Comparison of ENCODE assay signal across 7 cellular contexts in genomic region chr7:76316984-76317781, GRCh38. TPM values are rescaled to one million over a fixed set of nuclear protein-coding genes. Genes with fewer than 3 reads are reported as not detected.
DNase-seq lines count a peak whose midpoint lies in the region; ATAC-seq, FAIRE-seq and TF ChIP-seq lines count a peak whose summit lies in the region.

No MANE protein-coding gene starts in this region.

- H3K36me3 ChIP-seq in IMR-90 (ENCODE audit: control insufficient read depth, insufficient read depth, low read length) (0 out of 2 replicates have a peak, but pooled peaks cover 5% of the 10 kb centered on the region), kidney (ENCODE audit: control insufficient read depth in 1 of 2, insufficient read depth in 2 of 2, low read length in 2 of 2) (no peaks in the 10 kb centered on the region)

- H3K79me1 ChIP-seq in IMR-90 (ENCODE audit: low read depth in 1 of 2, low read length in 2 of 2), result peaks cover 10 to 35% of the 10 kb centered on the region in 2 experiments

- H3K4me2 ChIP-seq in IMR-90 (ENCODE audit: low read depth, low read length), result peak overlapping the region; percentile 87

- peak overlapping the region; percentile 21; the same call in 1 of the 3 replicates for H2BK15ac ChIP-seq in IMR-90 (ENCODE audit: low read depth, low read length)

- peaks cover 8% of the 10 kb centered on the region for H3K4me1 ChIP-seq in IMR-90 (ENCODE audit: control insufficient read depth, insufficient read depth, low read length)
- peaks cover 4 to 12% of the 10 kb centered on the region in 2 donors for H3K4me1 ChIP-seq in kidney (ENCODE audit: control insufficient read depth in 1 of 2, insufficient read depth in 1 of 2, low read depth in 1 of 2, low read length in 2 of 2)

- in situ Hi-C loops in IMR-90 (cut with MboI; ENCODE audit: low sequenced_read_pairs), result no loop called here

- peak overlapping the region; percentile 95 for H2AFZ ChIP-seq in IMR-90 (replicated peaks; ENCODE audit: low read length, poor library complexity)

- ATAC-seq in IMR-90 (ENCODE audit: low read depth), result no peak

- H3K23ac ChIP-seq in IMR-90 (ENCODE audit: low read depth, low read length), result peak overlapping the region; percentile 68

- TF ChIP-seq CTCF in IMR-90 (conservative IDR thresholded peaks at IDR 0.05; ENCODE audit: low read depth, low read length) (no peak), kidney (IDR thresholded peaks at IDR 0.05; ENCODE audit: borderline replicate concordance, extremely low read depth, insufficient read depth) (no peak)

- peak overlapping the region; percentile 69; the same call in 1 of the 2 replicates for H3K56ac ChIP-seq in IMR-90 (ENCODE audit: extremely low read depth, insufficient read depth, low read length)

- peak overlapping the region; percentile 98 for H3K4ac ChIP-seq in IMR-90 (ENCODE audit: low read depth, low read length)

- no peak for TF ChIP-seq RAD21 in IMR-90 (IDR thresholded peaks at IDR 0.05; ENCODE audit: low read length)

- peak overlapping the region; percentile 86 for H4K5ac ChIP-seq in IMR-90 (ENCODE audit: low read depth, low read length)

- H3K36me3 Mint-ChIP-seq in activated naive CD8-positive, alpha-beta T cell treated with anti-CD3 and anti-CD28 coated beads for 36 hours, result peaks cover 10% of the 10 kb centered on the region

- DNase-seq in IMR-90, result no peak
- no peak for DNase-seq in activated naive CD8-positive, alpha-beta T cell treated with anti-CD3 and anti-CD28 coated beads for 36 hours
- DNase-seq in kidney, result peak; percentile 72
- DNase-seq in substantia nigra (lab: John Stamatoyannopoulos, UW), result peak in 1 of 49 donors; percentile 63
- no peak for DNase-seq in HK-2 (ENCODE audit: unreplicated experiment)
- DNase-seq in inferior parietal cortex (ENCODE audit: extremely low spot score), result no peak
- no peak for DNase-seq in NCI-H526 (lab: John Stamatoyannopoulos, UW)

- no peaks in the 10 kb centered on the region for H3K27me3 Mint-ChIP-seq in activated naive CD8-positive, alpha-beta T cell treated with anti-CD3 and anti-CD28 coated beads for 36 hours

- no peaks in the 10 kb centered on the region for H3K9me3 Mint-ChIP-seq in activated naive CD8-positive, alpha-beta T cell treated with anti-CD3 and anti-CD28 coated beads for 36 hours

- peak overlapping the region; percentile 97 for H2AK5ac ChIP-seq in IMR-90 (ENCODE audit: low read depth, low read length)

- no TSS peak for BruUV-seq in IMR-90 (replicated peaks; lab: Mats Ljungman, UMichigan)

- peak overlapping the region; percentile 63 to 98 for H4K8ac ChIP-seq in IMR-90 (ENCODE audit: low read depth in 2 of 2, low read length in 2 of 2)

- H4K91ac ChIP-seq in IMR-90 (ENCODE audit: insufficient read depth, low read depth, low read length), result peak overlapping the region; percentile 77

- dilution Hi-C loops in IMR-90 (cut with HindIII; ENCODE audit: low sequenced_read_pairs, unreplicated experiment), result no loop called here

- H2AK9ac ChIP-seq in IMR-90 (replicated peaks; ENCODE audit: low read depth, low read length, poor library complexity), result peak overlapping the region; percentile 98

- no peak for TF ChIP-seq POLR2A in IMR-90 (IDR thresholded peaks at IDR 0.05; ENCODE audit: low read depth, low read length)

- H3K4me3 ChIP-seq in IMR-90 (ENCODE audit: insufficient read depth, low read depth, low read length) (peak overlapping the region; percentile 44), kidney (ENCODE audit: low read length in 2 of 2) (peak overlapping the region; percentile 69 to 76)

- peak overlapping the region; percentile 82 for H2BK120ac ChIP-seq in IMR-90 (ENCODE audit: low read depth, low read length)

- peak overlapping the region; percentile 95 for H3K14ac ChIP-seq in IMR-90 (replicated peaks; ENCODE audit: low read depth, low read length)

- peak overlapping the region; percentile 50 for H2BK20ac ChIP-seq in IMR-90 (ENCODE audit: low read depth, low read length)

- no peaks in the 10 kb centered on the region for H3K27me3 ChIP-seq in IMR-90 (ENCODE audit: control insufficient read depth, insufficient read depth, low read length)

- peak overlapping the region; percentile 84 for H3K4me3 Mint-ChIP-seq in activated naive CD8-positive, alpha-beta T cell treated with anti-CD3 and anti-CD28 coated beads for 36 hours

- no peak for FAIRE-seq in kidney (lab: Jason Lieb, UNC)

- H3K9me3 ChIP-seq in IMR-90 (ENCODE audit: control insufficient read depth, insufficient read depth, low read length), result no peaks in the 10 kb centered on the region
- H3K9me3 ChIP-seq in kidney (ENCODE audit: control insufficient read depth in 1 of 2, low read length in 2 of 2), result no peaks in the 10 kb centered on the region

- H3K4me1 Mint-ChIP-seq in activated naive CD8-positive, alpha-beta T cell treated with anti-CD3 and anti-CD28 coated beads for 36 hours, result peaks cover 24% of the 10 kb centered on the region

- peaks cover 5% of the 10 kb centered on the region; the same call in 1 of the 2 replicates for H3K9me1 ChIP-seq in IMR-90 (ENCODE audit: insufficient read depth, low read length)

- CTCF ChIA-PET in IMR-90 (lab: Yijun Ruan, JAX), result interaction anchor here (1.0 kb wide), 2 partner anchors 10 to 139 kb away, joined by 5 read pairs; no protein-coding TSS in a partner anchor

- H2BK5ac ChIP-seq in IMR-90 (ENCODE audit: low read depth, low read length, poor library complexity, severe bottlenecking), result peak overlapping the region; percentile 76

- H3K27ac Mint-ChIP-seq in activated naive CD8-positive, alpha-beta T cell treated with anti-CD3 and anti-CD28 coated beads for 36 hours, result peak overlapping the region; percentile 94

- POLR2A ChIA-PET in IMR-90 (lab: Charles Lee; ENCODE audit: unreplicated experiment), result interaction anchor here (0.6 kb wide), 1 partner anchor 47 kb away, joined by 5 read pairs; no protein-coding TSS in a partner anchor

- H4K20me1 ChIP-seq in IMR-90 (ENCODE audit: insufficient read depth, low read length), result peaks cover 8% of the 10 kb centered on the region

- intact Hi-C loops in IMR-90 (cut with micrococcal nuclease) (loop anchor here (5.0 kb wide), 1 partner anchor 40 kb away; the partner anchor contains the start of gene YWHAG), kidney (cut with DNase I) (loop anchor here (10.0 kb wide), 1 partner anchor 142 kb away; no protein-coding TSS in a partner anchor)

- peak overlapping the region; percentile 73 for H3K9ac ChIP-seq in IMR-90 (ENCODE audit: low read depth, low read length)
- H3K9ac ChIP-seq in kidney (ENCODE audit: low read length in 2 of 2), result peak overlapping the region; percentile 82 to 95

- WGBS in IMR-90 (ENCODE audit: extremely low coverage in 2 of 2, insufficient read length in 1 of 2), 2 experiments, result 60% methylated on average over 2 of the region's 14 CpGs; no CpG with 5 or more reads in 1 of the 2 experiments

- H3K27ac ChIP-seq in IMR-90 (ENCODE audit: insufficient read depth, low read length) (peak overlapping the region; percentile 81), kidney (ENCODE audit: low read depth in 2 of 2, low read length in 2 of 2) (peak overlapping the region; percentile 90 to 92), substantia nigra (ENCODE audit: low read depth, low read length, poor library complexity, severe bottlenecking) (peak overlapping the region; percentile 96)

- peak overlapping the region; percentile 26 for H3K18ac ChIP-seq in IMR-90 (ENCODE audit: low read depth, low read length)

TF ChIP-seq in IMR-90, 13 proteins besides CTCF, POLR2A, EP300 and RAD21:
- TF ChIP-seq ELK1 (IDR thresholded peaks at IDR 0.05; ENCODE audit: borderline replicate concordance, low read depth, low read length) (no peak), NFE2L2 (IDR thresholded peaks at IDR 0.05; ENCODE audit: low read depth, low read length) (no peak), BHLHE40 (IDR thresholded peaks at IDR 0.05; ENCODE audit: low read depth, low read length) (no peak), FOS (IDR thresholded peaks at IDR 0.05; ENCODE audit: low read depth, low read length) (no peak), SMC3 (IDR thresholded peaks at IDR 0.05; ENCODE audit: low read depth, low read length) (no peak), MAFK (IDR thresholded peaks at IDR 0.05; ENCODE audit: low read depth, low read length) (no peak)
- TF ChIP-seq, protein P1, sequence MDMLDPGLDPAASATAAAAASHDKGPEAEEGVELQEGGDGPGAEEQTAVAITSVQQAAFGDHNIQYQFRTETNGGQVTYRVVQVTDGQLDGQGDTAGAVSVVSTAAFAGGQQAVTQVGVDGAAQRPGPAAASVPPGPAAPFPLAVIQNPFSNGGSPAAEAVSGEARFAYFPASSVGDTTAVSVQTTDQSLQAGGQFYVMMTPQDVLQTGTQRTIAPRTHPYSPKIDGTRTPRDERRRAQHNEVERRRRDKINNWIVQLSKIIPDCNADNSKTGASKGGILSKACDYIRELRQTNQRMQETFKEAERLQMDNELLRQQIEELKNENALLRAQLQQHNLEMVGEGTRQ (IDR thresholded peaks at IDR 0.05; ENCODE audit: low read depth, low read length), result no peak

RNA-seq across cellular contexts. Expression of gene HSPB1, which starts 14.7 kb away (rescaled TPM):
- total RNA-seq in IMR-90 (2012; rRNA removed) (33.2 and 48.6 TPM in 2 replicates), kidney (1,012 TPM)
- polyA plus RNA-seq in IMR-90 (2012; rRNA removed) (1,363 and 1,841 TPM in 2 replicates), kidney (ENCODE audit: insufficient read depth, low read depth, low replicate concordance) (1,561 TPM)
- 2,238 and 2,632 TPM in 2 replicates for polyA plus RNA-seq in IMR-90 (2012; cell fraction: cytosol; rRNA removed)
- polyA plus RNA-seq in IMR-90 (2012; cell fraction: nucleus; rRNA removed; ENCODE audit: low replicate concordance), result 412 and 1,178 TPM in 2 replicates
- 100 to 1,000 TPM in 1 of 2 experiments, 10 to 100 TPM in 1; 96.7 to 102 TPM for total RNA-seq in activated naive CD8-positive, alpha-beta T cell treated with anti-CD3 and anti-CD28 coated beads for 36 hours

RNA-seq across cellular contexts. Expression of gene YWHAG, which starts 41.6 kb away (rescaled TPM):
- total RNA-seq in IMR-90 (2012; rRNA removed) (40.1 and 58.6 TPM in 2 replicates), kidney (94.2 TPM)
- polyA plus RNA-seq in IMR-90 (2012; rRNA removed) (56.9 and 64.9 TPM in 2 replicates), kidney (ENCODE audit: insufficient read depth, low read depth, low replicate concordance) (45.4 TPM)
- 26.6 and 33.4 TPM in 2 replicates for polyA plus RNA-seq in IMR-90 (2012; cell fraction: cytosol; rRNA removed)
- polyA plus RNA-seq in IMR-90 (2012; cell fraction: nucleus; rRNA removed; ENCODE audit: low replicate concordance), result 15.8 and 33.2 TPM in 2 replicates
- total RNA-seq in activated naive CD8-positive, alpha-beta T cell treated with anti-CD3 and anti-CD28 coated beads for 36 hours, result 100 to 1,000 TPM; 155 to 157 TPM
